Comparison of ENCODE assay signal across 8 cellular contexts in the genomic region with DNA sequence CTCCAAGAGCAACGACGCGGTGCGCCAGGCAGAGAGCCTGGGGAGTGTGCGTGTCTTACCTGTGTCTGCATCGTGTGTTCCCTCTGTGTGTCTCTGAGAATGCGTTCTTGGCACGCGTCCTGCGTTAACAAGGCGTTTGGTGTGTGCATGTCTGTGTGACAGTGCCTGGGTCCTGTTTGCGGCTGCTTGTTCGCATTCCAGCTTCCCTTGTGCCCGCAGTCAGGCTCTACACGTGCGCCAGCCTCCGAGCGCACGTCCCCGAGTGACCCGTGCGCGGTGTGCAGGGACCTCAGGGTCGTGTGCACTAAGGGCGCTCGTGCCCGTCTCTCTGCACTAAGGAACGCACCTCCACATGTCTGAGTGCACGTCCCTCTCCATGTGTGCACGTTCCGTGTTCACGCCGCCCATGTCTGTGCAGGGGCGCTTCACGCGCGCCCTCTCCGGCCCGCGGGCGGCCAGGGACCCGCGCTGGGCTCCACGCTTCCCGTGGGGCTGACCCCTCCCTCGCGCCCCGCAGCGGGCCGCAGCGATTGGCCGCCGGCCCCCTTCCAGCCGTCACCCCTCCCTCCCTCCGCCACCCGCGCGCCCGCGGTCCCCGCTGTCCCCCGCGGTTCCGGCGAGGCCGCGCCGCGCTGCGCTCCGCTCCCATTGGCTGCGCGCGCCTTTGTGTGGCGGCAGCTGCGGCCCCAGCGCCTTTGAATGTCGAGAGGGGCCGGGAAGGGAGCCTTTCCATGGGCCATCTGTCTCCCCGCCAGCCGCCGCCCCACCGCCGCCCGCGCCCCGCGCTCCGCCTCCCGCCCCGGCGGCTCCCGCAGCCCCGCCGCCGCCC.
DNase-seq lines count a peak whose midpoint lies in the region; ATAC-seq and TF ChIP-seq lines count a peak whose summit lies in the region.

No MANE protein-coding gene starts in this region.

- H3K4me1 ChIP-seq in HUES6 (ENCODE audit: control insufficient read depth, insufficient read depth, low read length): peaks cover 30% of the 10 kb centered on the region
- H3K4me1 ChIP-seq in SK-N-SH (ENCODE audit: control insufficient read depth in 1 of 2, insufficient read depth in 2 of 2, low read depth in 1 of 2, low read length in 1 of 2): peaks cover 11 to 41% of the 10 kb centered on the region in 2 experiments; a peak in 3 of 4 replicates
- peaks cover 28% of the 10 kb centered on the region for H3K4me1 ChIP-seq in mesodermal cell (ENCODE audit: control insufficient read depth, insufficient read depth, low read length, poor library complexity, severe bottlenecking)
- peaks cover 0 to 29% (median 4%) of the 10 kb centered on the region in 4 donors for H3K4me1 ChIP-seq in transverse colon

- peak overlapping the region; percentile 68; the same call in 1 of the 2 replicates for H2AFZ ChIP-seq in SK-N-SH (ENCODE audit: low read depth)

- H3K9me3 Mint-ChIP-seq in CD4-positive, alpha-beta T cell: no peaks in the 10 kb centered on the region
- H3K9me3 Mint-ChIP-seq in effector memory CD8-positive, alpha-beta T cell: no peaks in the 10 kb centered on the region

- no peak for TF ChIP-seq RAD21 in SK-N-SH (IDR thresholded peaks at IDR 0.05; ENCODE audit: low read length)

- no peaks in the 10 kb centered on the region for H4K20me1 ChIP-seq in SK-N-SH (ENCODE audit: insufficient read depth)

- no peaks in the 10 kb centered on the region for H3K79me2 ChIP-seq in SK-N-SH (ENCODE audit: insufficient read depth)

- H3K9ac ChIP-seq in HUES6 (ENCODE audit: low read length): peak overlapping the region; percentile 4
- no peak overlapping the region for H3K9ac ChIP-seq in SK-N-SH

- peaks cover 21% of the 10 kb centered on the region for H3K4me1 Mint-ChIP-seq in CD4-positive, alpha-beta T cell (ENCODE audit: low read depth)
- H3K4me1 Mint-ChIP-seq in effector memory CD8-positive, alpha-beta T cell (ENCODE audit: low read depth in 2 of 2): peaks cover 24 to 33% of the 10 kb centered on the region in 2 donors

- CTCF ChIA-PET in CD4-positive, alpha-beta T cell (lab: Charles Lee): no interaction called here
- CTCF ChIA-PET in SK-N-SH (lab: Yijun Ruan, JAX): interaction anchor here (1.1 to 2.7 kb wide), 6 partner anchors 17 to 325 kb away, joined by 3 to 14 read pairs (median 7); a partner anchor contains a TSS

- no peaks in the 10 kb centered on the region for H3K36me3 Mint-ChIP-seq in CD4-positive, alpha-beta T cell (ENCODE audit: low read depth)
- peaks cover 15% of the 10 kb centered on the region for H3K36me3 Mint-ChIP-seq in effector memory CD8-positive, alpha-beta T cell (ENCODE audit: insufficient read depth)

- no peak overlapping the region for H3K4me3 Mint-ChIP-seq in CD4-positive, alpha-beta T cell
- peak overlapping the region; percentile 81 to 94 for H3K4me3 Mint-ChIP-seq in effector memory CD8-positive, alpha-beta T cell

- peak overlapping the region; percentile 82 for H3K4me2 ChIP-seq in SK-N-SH

- no peak overlapping the region for H3K27ac ChIP-seq in CD4-positive, alpha-beta T cell (ENCODE audit: low read depth, low read length)
- no peak overlapping the region for H3K27ac ChIP-seq in HUES6 (ENCODE audit: low read depth, low read length)
- peak overlapping the region in 1 of 2 experiments; percentile 86; a peak in 2 of 4 replicates for H3K27ac ChIP-seq in SK-N-SH (ENCODE audit: low read depth in 2 of 2, low read length in 1 of 2)
- no peak overlapping the region for H3K27ac ChIP-seq in mesodermal cell (ENCODE audit: low read depth, low read length, severe bottlenecking)
- H3K27ac ChIP-seq in transverse colon: no peak overlapping the region

- 45% methylated on average over 13 of the region's 96 CpGs for WGBS in SK-N-SH (ENCODE audit: low lambda C conversion rate)
- 11 to 12% methylated on average over 49 to 60 of the region's 96 CpGs for WGBS in mesodermal cell (ENCODE audit: insufficient coverage in 2 of 2), 2 experiments
- WGBS in transverse colon (ENCODE audit: low coverage in 1 of 2), 2 donors: 0 to 15% methylated on average over 4 to 55 of the region's 96 CpGs

- no peaks in the 10 kb centered on the region for H3K36me3 ChIP-seq in HUES6 (ENCODE audit: control insufficient read depth, insufficient read depth, low read length)
- no peaks in the 10 kb centered on the region for H3K36me3 ChIP-seq in SK-N-SH (replicated peaks in 1 of 2; ENCODE audit: control insufficient read depth in 1 of 2, insufficient read depth in 2 of 2, low read length in 1 of 2)
- H3K36me3 ChIP-seq in mesodermal cell (ENCODE audit: control insufficient read depth, insufficient read depth, low read length): no peaks in the 10 kb centered on the region
- H3K36me3 ChIP-seq in transverse colon: no peaks in the 10 kb centered on the region

- no peak overlapping the region for H3K27ac Mint-ChIP-seq in CD4-positive, alpha-beta T cell
- H3K27ac Mint-ChIP-seq in effector memory CD8-positive, alpha-beta T cell: peak overlapping the region in 1 of 2 donors; percentile 53

- no peaks in the 10 kb centered on the region for H3F3A ChIP-seq in SK-N-SH (replicated peaks; ENCODE audit: insufficient read depth)

- in situ Hi-C loops in transverse colon (cut with MboI; ENCODE audit: low pct_ligation_motif_present in 1 of 4, low pct_unique_long_range_greater_than_20kb in 1 of 4, low sequenced_read_pairs in 3 of 4): no loop called here

- H3K27me3 Mint-ChIP-seq in CD4-positive, alpha-beta T cell: peaks cover 68% of the 10 kb centered on the region
- peaks cover 55 to 73% of the 10 kb centered on the region in 2 donors for H3K27me3 Mint-ChIP-seq in effector memory CD8-positive, alpha-beta T cell

- peak overlapping the region; percentile 70 for H3K4me3 ChIP-seq in HUES6 (ENCODE audit: low read depth, low read length)
- H3K4me3 ChIP-seq in SK-N-SH (ENCODE audit: low read depth in 2 of 2, low read length in 1 of 2): peak overlapping the region; percentile 57 to 60
- peak overlapping the region; percentile 63 for H3K4me3 ChIP-seq in mesodermal cell (ENCODE audit: extremely low read depth, insufficient read depth, low read length, poor library complexity, severe bottlenecking)
- H3K4me3 ChIP-seq in transverse colon: peak overlapping the region in 3 of 4 donors; percentile 37 to 59 (median 39)

- no peak for TF ChIP-seq CTCF in CD4-positive, alpha-beta T cell (IDR thresholded peaks at IDR 0.05)
- no peak for TF ChIP-seq CTCF in SK-N-SH (IDR thresholded peaks at IDR 0.05)
- no peak for TF ChIP-seq CTCF in transverse colon (IDR thresholded peaks at IDR 0.05)

- no peaks in the 10 kb centered on the region for H3K9me2 ChIP-seq in SK-N-SH

- POLR2A ChIA-PET in CD4-positive, alpha-beta T cell (lab: Charles Lee): no interaction called here
- POLR2A ChIA-PET in SK-N-SH (lab: Yijun Ruan, JAX): interaction anchor here (1.0 to 1.1 kb wide), 2 partner anchors 17 to 93 kb away, joined by 3 read pairs; no protein-coding TSS in a partner anchor

- ATAC-seq in CD4-positive, alpha-beta T cell (ENCODE audit: poor library complexity): peak; percentile 17
- ATAC-seq in effector memory CD8-positive, alpha-beta T cell (replicated peaks): peak; percentile 57
- ATAC-seq in HG02852 (IDR thresholded peaks at IDR 0.05; ENCODE audit: unreplicated experiment): no peak

- no peak for TF ChIP-seq EP300 in SK-N-SH (IDR thresholded peaks at IDR 0.05; ENCODE audit: borderline replicate concordance in 1 of 2, low read depth in 1 of 2, low read length in 1 of 2)
- TF ChIP-seq EP300 in transverse colon (IDR thresholded peaks at IDR 0.05; ENCODE audit: low read depth): no peak

- TF ChIP-seq POLR2A in transverse colon (IDR thresholded peaks at IDR 0.05): no peak

- H3K27me3 ChIP-seq in CD4-positive, alpha-beta T cell (ENCODE audit: control insufficient read depth, insufficient read depth, low read length): peaks cover 35% of the 10 kb centered on the region
- H3K27me3 ChIP-seq in HUES6 (ENCODE audit: control insufficient read depth, insufficient read depth, low read length) (peaks cover 42% of the 10 kb centered on the region), SK-N-SH (ENCODE audit: insufficient read depth) (peaks cover 6% of the 10 kb centered on the region; the same call in 1 of the 2 replicates), transverse colon (peaks cover 64% of the 10 kb centered on the region)

- DNase-seq in CD4-positive, alpha-beta T cell: peak in 2 of 10 experiments; percentile 7 to 30
- DNase-seq in SK-N-SH: peak; percentile 96
- peak in 2 of 3 experiments; percentile 16 to 19 for DNase-seq in effector memory CD8-positive, alpha-beta T cell
- DNase-seq in transverse colon: no peak
- DNase-seq in mucosa of gallbladder (ENCODE audit: low spot score): no peak

- no peaks in the 10 kb centered on the region for H3K9me3 ChIP-seq in CD4-positive, alpha-beta T cell (ENCODE audit: control insufficient read depth, low read length)
- H3K9me3 ChIP-seq in HUES6 (ENCODE audit: control insufficient read depth, insufficient read depth, low read depth, low read length): no peaks in the 10 kb centered on the region
- H3K9me3 ChIP-seq in SK-N-SH: no peaks in the 10 kb centered on the region
- H3K9me3 ChIP-seq in mesodermal cell (ENCODE audit: control insufficient read depth, low read length): no peaks in the 10 kb centered on the region
- H3K9me3 ChIP-seq in transverse colon: no peaks in the 10 kb centered on the region

- intact Hi-C loops in CD4-positive, alpha-beta T cell (cut with DNase I, micrococcal nuclease): no loop called here
- intact Hi-C loops in transverse colon (cut with DNase I; ENCODE audit: low total_unique reads): no loop called here

TF ChIP-seq in SK-N-SH, 30 proteins besides CTCF, POLR2A, EP300 and RAD21 (continues in another document):
- TF ChIP-seq NRF1 (IDR thresholded peaks at IDR 0.05; ENCODE audit: low read depth, low read length) (no peak), SMC3 (IDR thresholded peaks at IDR 0.05; ENCODE audit: low read depth, low read length) (0 out of 2 replicates have a peak, but pooled peaks have one; percentile 7), TEAD4 (IDR thresholded peaks at IDR 0.05; ENCODE audit: borderline replicate concordance, insufficient read depth) (no peak), GABPA (IDR thresholded peaks at IDR 0.05; ENCODE audit: low read depth) (no peak), CHD2 (IDR thresholded peaks at IDR 0.05; ENCODE audit: low read length, partially characterized antibody) (no peak)
- TF ChIP-seq, protein P1, sequence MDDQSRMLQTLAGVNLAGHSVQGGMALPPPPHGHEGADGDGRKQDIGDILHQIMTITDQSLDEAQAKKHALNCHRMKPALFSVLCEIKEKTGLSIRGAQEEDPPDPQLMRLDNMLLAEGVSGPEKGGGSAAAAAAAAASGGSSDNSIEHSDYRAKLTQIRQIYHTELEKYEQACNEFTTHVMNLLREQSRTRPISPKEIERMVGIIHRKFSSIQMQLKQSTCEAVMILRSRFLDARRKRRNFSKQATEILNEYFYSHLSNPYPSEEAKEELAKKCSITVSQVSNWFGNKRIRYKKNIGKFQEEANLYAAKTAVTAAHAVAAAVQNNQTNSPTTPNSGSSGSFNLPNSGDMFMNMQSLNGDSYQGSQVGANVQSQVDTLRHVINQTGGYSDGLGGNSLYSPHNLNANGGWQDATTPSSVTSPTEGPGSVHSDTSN (IDR thresholded peaks at IDR 0.05): no peak
- TF ChIP-seq, protein P2, sequence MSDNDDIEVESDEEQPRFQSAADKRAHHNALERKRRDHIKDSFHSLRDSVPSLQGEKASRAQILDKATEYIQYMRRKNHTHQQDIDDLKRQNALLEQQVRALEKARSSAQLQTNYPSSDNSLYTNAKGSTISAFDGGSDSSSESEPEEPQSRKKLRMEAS (IDR thresholded peaks at IDR 0.05; ENCODE audit: low read depth): peak; percentile 40; the same call in 1 of the 2 replicates

Comparison
In these comparisons a context has a peak if more than half of its experiments do, and no peak if none do; other contexts are left out.
1. DNase-seq: peak in SK-N-SH (single experiment) and effector memory CD8-positive, alpha-beta T cell (2 of 3); none in transverse colon (single experiment) and mucosa of gallbladder (single experiment).
2. Peak in every context shown above with its lines, with median percentiles within 50 percentile points of each other: H3K4me3 ChIP-seq.